ENCODE assay signal across 10 cellular contexts in genomic region chr16:47523342-47524006, GRCh38.
DNase-seq lines count a peak whose midpoint lies in the region; ATAC-seq and TF ChIP-seq lines count a peak whose summit lies in the region.
"Had no signal": no experiment of that assay in that cellular context is flagged by ENCODE, and none has a peak within 500 bp of the region (broad histone marks: within the 10 kb centered on the region; RNA-seq: fewer than 3 reads in every experiment).

No MANE protein-coding gene starts in this region.

- H3K4me2 ChIP-seq in SU-DHL-6 (ENCODE audit: low read depth, low read length, poor library complexity, severe bottlenecking) = peak overlapping the region; percentile 51

- peaks cover 13% of the 10 kb centered on the region; the same call in 1 of the 2 replicates for H3K79me2 ChIP-seq in SU-DHL-6 (ENCODE audit: insufficient read depth, low read length)

- H3K4me1 Mint-ChIP-seq in stimulated activated naive B cell treated with anti-CD40 and anti-IgM and Interleukin-4, amounts not matched to agents 10 μg/mL and 1 μg/mL and 100 μg/mL, for 72 hours = peaks cover 11 to 24% of the 10 kb centered on the region in 2 donors

- H3K36me3 Mint-ChIP-seq in stimulated activated naive B cell treated with anti-CD40 and anti-IgM and Interleukin-4, amounts not matched to agents 10 μg/mL and 1 μg/mL and 100 μg/mL, for 72 hours = peaks cover 42 to 49% of the 10 kb centered on the region in 2 donors

- peaks cover 6% of the 10 kb centered on the region; the same call in 1 of the 2 replicates for H3F3A ChIP-seq in SU-DHL-6 (ENCODE audit: insufficient read depth)

- ATAC-seq in heart left ventricle = peak in 2 of 4 donors; percentile 42 to 66
- no peak for ATAC-seq in right cardiac atrium
- peak; percentile 99 for ATAC-seq in HG03039 (IDR thresholded peaks at IDR 0.05; ENCODE audit: unreplicated experiment)
- ATAC-seq in stimulated activated naive B cell treated with anti-CD40 and anti-IgM and Interleukin-4, amounts not matched to agents 10 μg/mL and 1 μg/mL and 100 μg/mL, for 72 hours (replicated peaks) = peak; percentile 100

- no peak for TF ChIP-seq CTCF in heart left ventricle (IDR thresholded peaks at IDR 0.05)
- no peak for TF ChIP-seq CTCF in SU-DHL-6 (IDR thresholded peaks at IDR 0.05; ENCODE audit: insufficient read depth, low read length, poor library complexity, severe bottlenecking)

- H3K36me3 ChIP-seq in heart left ventricle = peaks cover 0 to 18% (median under 1%) of the 10 kb centered on the region in 9 donors
- no peaks in the 10 kb centered on the region for H3K36me3 ChIP-seq in SU-DHL-6 (ENCODE audit: low read length)

- H3K27me3 ChIP-seq in heart left ventricle (no peaks in the 10 kb centered on the region), right cardiac atrium (ENCODE audit: control insufficient read depth, insufficient read depth) (no peaks in the 10 kb centered on the region), SU-DHL-6 (ENCODE audit: low read length) (no peaks in the 10 kb centered on the region)

- peak overlapping the region in 1 of 2 donors; percentile 32 for H3K4me3 Mint-ChIP-seq in stimulated activated naive B cell treated with anti-CD40 and anti-IgM and Interleukin-4, amounts not matched to agents 10 μg/mL and 1 μg/mL and 100 μg/mL, for 72 hours

- H3K9me2 ChIP-seq in SU-DHL-6 (replicated peaks; ENCODE audit: insufficient read depth, low read length) = no peaks in the 10 kb centered on the region

- peaks cover 0 to 4% of the 10 kb centered on the region in 2 donors for H3K9me3 Mint-ChIP-seq in stimulated activated naive B cell treated with anti-CD40 and anti-IgM and Interleukin-4, amounts not matched to agents 10 μg/mL and 1 μg/mL and 100 μg/mL, for 72 hours

- no peaks in the 10 kb centered on the region for H4K20me1 ChIP-seq in SU-DHL-6 (ENCODE audit: low read depth, low read length)

- DNase-seq in heart left ventricle (no peak), right cardiac atrium (no peak), SHP77 treated with DMSO at 0.1 percent for 48 hours (lab: John Stamatoyannopoulos, UW) (no peak)
- DNase-seq in stimulated activated naive B cell treated with anti-CD40 and anti-IgM and Interleukin-4, amounts not matched to agents 10 μg/mL and 1 μg/mL and 100 μg/mL, for 72 hours = peak; percentile 13
- no peak for DNase-seq in central memory CD4-positive, alpha-beta T cell
- DNase-seq in activated naive CD4-positive, alpha-beta T cell treated with Interleukin-2 at 50 U/mL for 16 hours = no peak
- DNase-seq: aorta, NCI-H2227 treated with DMSO at 0.1 percent for 48 hours had no signal

- peaks cover 0 to 15% (median 0%) of the 10 kb centered on the region in 12 donors for H3K9me3 ChIP-seq in heart left ventricle
- no peaks in the 10 kb centered on the region for H3K9me3 ChIP-seq in right cardiac atrium (ENCODE audit: control insufficient read depth, low read length)
- H3K9me3 ChIP-seq in SU-DHL-6 (ENCODE audit: insufficient read depth, low read length) = no peaks in the 10 kb centered on the region

- no peaks in the 10 kb centered on the region for H3K27me3 Mint-ChIP-seq in stimulated activated naive B cell treated with anti-CD40 and anti-IgM and Interleukin-4, amounts not matched to agents 10 μg/mL and 1 μg/mL and 100 μg/mL, for 72 hours

- intact Hi-C loops in heart left ventricle (cut with DNase I) (loop anchor here in 3 of 10 donors (2.0 to 5.0 kb wide), 2 partner anchors 61 kb away; partner anchors contain the start of genes ITFG1 (in 2 of the 3) and PHKB (in 2 of the 3)), right cardiac atrium (cut with DNase I) (no loop called here)

- H2AFZ ChIP-seq in SU-DHL-6 (ENCODE audit: low read depth, low read length, severe bottlenecking) = no peak overlapping the region

- peak overlapping the region in 8 of 12 donors; percentile 1 to 58 (median 30) for H3K27ac ChIP-seq in heart left ventricle
- no peak overlapping the region for H3K27ac ChIP-seq in right cardiac atrium (ENCODE audit: low read length)
- peak overlapping the region; percentile 59 for H3K27ac ChIP-seq in SU-DHL-6 (ENCODE audit: low read depth, low read length)

- peak overlapping the region; percentile 25; the same call in 1 of the 2 replicates for H3K9ac ChIP-seq in SU-DHL-6 (ENCODE audit: low read length)

- peak overlapping the region; percentile 7 for H3K27ac Mint-ChIP-seq in stimulated activated naive B cell treated with anti-CD40 and anti-IgM and Interleukin-4, amounts not matched to agents 10 μg/mL and 1 μg/mL and 100 μg/mL, for 72 hours

- peaks cover 0 to 31% (median 10%) of the 10 kb centered on the region in 12 donors for H3K4me1 ChIP-seq in heart left ventricle
- H3K4me1 ChIP-seq in right cardiac atrium (ENCODE audit: control insufficient read depth, insufficient read depth, low read length) = peaks cover 2% of the 10 kb centered on the region

- 65 to 78% (median 71%) methylated on average over 2 of the region's 2 CpGs for WGBS in heart left ventricle, 4 donors
- WGBS in right cardiac atrium = 80% methylated on average over 2 of the region's 2 CpGs

- no peak overlapping the region for H3K4me3 ChIP-seq in heart left ventricle
- H3K4me3 ChIP-seq in right cardiac atrium (ENCODE audit: low read length) = no peak overlapping the region
- H3K4me3 ChIP-seq in SU-DHL-6 (ENCODE audit: insufficient read depth, low read length, poor library complexity, severe bottlenecking) = no peak overlapping the region

- TF ChIP-seq POLR2A in heart left ventricle (IDR thresholded peaks at IDR 0.05) = no peak

Comparison
In these comparisons a context has a peak if more than half of its experiments do, and no peak if none do; other contexts are left out.
1. ATAC-seq: peak in HG03039 (single experiment) and stimulated activated naive B cell treated with anti-CD40 and anti-IgM and Interleukin-4, amounts not matched to agents 10 μg/mL and 1 μg/mL and 100 μg/mL, for 72 hours (2 of 2); none in right cardiac atrium (0 of 2).